In the genomic region with DNA sequence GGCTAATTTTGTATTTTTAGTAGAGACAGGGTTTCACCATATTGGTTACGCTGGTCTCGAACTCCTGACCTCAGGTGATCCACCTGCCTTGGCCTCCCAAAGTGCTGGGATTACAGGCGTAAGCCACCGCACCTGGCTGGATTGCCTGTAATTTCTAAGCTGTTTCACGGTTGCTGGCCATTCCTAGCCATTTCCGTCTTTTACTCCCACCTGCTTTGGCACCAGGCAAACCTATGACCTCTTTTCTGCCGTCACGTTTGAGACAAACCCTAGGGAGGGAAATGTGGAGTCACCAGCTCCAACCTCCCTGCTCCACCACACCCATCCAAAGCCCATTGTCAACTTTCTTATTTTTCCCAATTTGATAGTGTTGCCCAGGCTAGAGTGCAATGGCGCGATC, we compare ENCODE assay signal across 13 cellular contexts. TPM values are rescaled to one million over a fixed set of nuclear protein-coding genes. Genes with fewer than 3 reads are reported as not detected.
DNase-seq lines count a peak whose midpoint lies in the region; ATAC-seq and TF ChIP-seq lines count a peak whose summit lies in the region.
"Had no signal": no experiment of that assay in that cellular context is flagged by ENCODE, and none has a peak within 500 bp of the region (broad histone marks: within the 10 kb centered on the region; RNA-seq: fewer than 3 reads in every experiment).

No MANE protein-coding gene starts in this region.

- WGBS in heart right ventricle, 2 donors = 86 to 89% methylated on average over 10 of the region's 10 CpGs
- WGBS in lower leg skin, 2 donors = 81 to 85% methylated on average over 10 of the region's 10 CpGs

- H3K36me3 ChIP-seq in left ventricle myocardium inferior (no peaks in the 10 kb centered on the region), heart right ventricle (no peaks in the 10 kb centered on the region)

- intact Hi-C loops in left ventricle myocardium inferior (cut with micrococcal nuclease) (no loop called here), heart right ventricle (cut with DNase I) (no loop called here), lower leg skin (cut with DNase I; ENCODE audit: low total_unique reads) (no loop called here)

- peak overlapping the region; percentile 46 for H3K4me3 ChIP-seq in left ventricle myocardium inferior
- H3K4me3 ChIP-seq in heart right ventricle = peak overlapping the region in 2 of 10 donors; percentile 33 to 60
- peak overlapping the region; percentile 92 for H3K4me3 ChIP-seq in mononuclear cell (ENCODE audit: low read length)
- no peak overlapping the region for H3K4me3 ChIP-seq in lower leg skin (ENCODE audit: low read depth, poor library complexity, severe bottlenecking)

- peak overlapping the region; percentile 92 for H3K27ac ChIP-seq in left ventricle myocardium inferior (replicated peaks)
- peak overlapping the region in 2 of 10 donors; percentile 6 to 96 for H3K27ac ChIP-seq in heart right ventricle
- H3K27ac ChIP-seq: foreskin keratinocyte had no signal

- peaks cover 17% of the 10 kb centered on the region for H3K27me3 ChIP-seq in left ventricle myocardium inferior (ENCODE audit: low read depth)
- peaks cover 0 to 4% (median 0%) of the 10 kb centered on the region in 7 donors for H3K27me3 ChIP-seq in heart right ventricle
- H3K27me3 ChIP-seq in mononuclear cell (ENCODE audit: insufficient read depth, low read length) = no peaks in the 10 kb centered on the region
- H3K27me3 ChIP-seq: foreskin keratinocyte had no signal

- no peak for ATAC-seq in heart right ventricle
- no peak for ATAC-seq in activated T-cell treated with anti-CD3 and anti-CD28 coated beads, Interleukin-2, amount 50 U/mL, for 4 hours
- ATAC-seq: foreskin keratinocyte had no signal

- no peaks in the 10 kb centered on the region for H3K9me3 Mint-ChIP-seq in activated T-cell treated with anti-CD3 and anti-CD28 coated beads, Interleukin-2, amount 50 U/mL, for 4 hours
- H3K9me3 Mint-ChIP-seq in type B pancreatic cell = no peaks in the 10 kb centered on the region

- H3K27ac Mint-ChIP-seq in type B pancreatic cell = peak overlapping the region; percentile 79

- H3K4me3 Mint-ChIP-seq in activated T-cell treated with anti-CD3 and anti-CD28 coated beads, Interleukin-2, amount 50 U/mL, for 4 hours = peak overlapping the region; percentile 86
- H3K4me3 Mint-ChIP-seq in type B pancreatic cell = no peak overlapping the region

- TF ChIP-seq POLR2A in lower leg skin (IDR thresholded peaks at IDR 0.05) = no peak

- H3K9me3 ChIP-seq in left ventricle myocardium inferior (replicated peaks) (no peaks in the 10 kb centered on the region), heart right ventricle (no peaks in the 10 kb centered on the region), mononuclear cell (ENCODE audit: low read depth, low read length) (no peaks in the 10 kb centered on the region)
- H3K9me3 ChIP-seq: SK-N-SH had no signal

- peaks cover 83% of the 10 kb centered on the region for H3K4me1 Mint-ChIP-seq in activated T-cell treated with anti-CD3 and anti-CD28 coated beads, Interleukin-2, amount 50 U/mL, for 4 hours (ENCODE audit: low read depth)
- H3K4me1 Mint-ChIP-seq in type B pancreatic cell (ENCODE audit: unreplicated experiment) = peaks cover 7% of the 10 kb centered on the region

- DNase-seq in left ventricle myocardium inferior (no peak), heart right ventricle (no peak), type B pancreatic cell (ENCODE audit: extremely low spot score, unreplicated experiment) (no peak), lower leg skin (ENCODE audit: low spot score in 2 of 2) (no peak), DMS 273 treated with DMSO at 0.1 percent for 48 hours (lab: John Stamatoyannopoulos, UW) (no peak)
- no peak for DNase-seq in activated T-cell treated with anti-CD3 and anti-CD28 coated beads, Interleukin-2, amount 50 U/mL, for 4 hours
- DNase-seq in stimulated activated CD4-positive, alpha-beta T cell treated with anti-CD3 and anti-CD28 coated beads, Interleukin-2, amount 100 ng/mL, for 24 hours = no peak
- DNase-seq: dorsolateral prefrontal cortex, foreskin keratinocyte, NCI-H2029, SK-N-SH had no signal

- peaks cover 84% of the 10 kb centered on the region for H3K4me1 ChIP-seq in left ventricle myocardium inferior
- peaks cover 16 to 92% (median 44%) of the 10 kb centered on the region in 9 donors for H3K4me1 ChIP-seq in heart right ventricle
- H3K4me1 ChIP-seq in mononuclear cell (ENCODE audit: insufficient read depth, low read length) = peaks cover 97% of the 10 kb centered on the region
- H3K4me1 ChIP-seq: foreskin keratinocyte had no signal

- no peaks in the 10 kb centered on the region for H3K27me3 Mint-ChIP-seq in activated T-cell treated with anti-CD3 and anti-CD28 coated beads, Interleukin-2, amount 50 U/mL, for 4 hours (ENCODE audit: low read depth)
- H3K27me3 Mint-ChIP-seq in type B pancreatic cell = peaks cover 3% of the 10 kb centered on the region

- no peak for TF ChIP-seq CTCF in left ventricle myocardium inferior (IDR thresholded peaks at IDR 0.05; ENCODE audit: borderline replicate concordance)
- no peak for TF ChIP-seq CTCF in heart right ventricle (IDR thresholded peaks at IDR 0.05)
- TF ChIP-seq CTCF in type B pancreatic cell (conservative IDR thresholded peaks at IDR 0.05) = no peak
- no peak for TF ChIP-seq CTCF in lower leg skin (IDR thresholded peaks at IDR 0.05)

- H3K36me3 Mint-ChIP-seq in activated T-cell treated with anti-CD3 and anti-CD28 coated beads, Interleukin-2, amount 50 U/mL, for 4 hours (ENCODE audit: insufficient read depth) = peaks cover 8% of the 10 kb centered on the region
- H3K36me3 Mint-ChIP-seq in type B pancreatic cell = no peaks in the 10 kb centered on the region

RNA-seq across cellular contexts. Expression of a gene that starts 1.2 kb away (rescaled TPM):
- 1.0 TPM for total RNA-seq in left ventricle myocardium inferior
- total RNA-seq in heart right ventricle = 1 to 10 TPM in 2 of 10 donors, under 1 TPM in 8; 0.19 to 4.1 (median 0.82) TPM
- polyA plus RNA-seq in heart right ventricle = under 1 TPM; 0.35 to 0.88 TPM
- total RNA-seq in activated T-cell treated with anti-CD3 and anti-CD28 coated beads, Interleukin-2, amount 50 U/mL, for 4 hours = 10 to 100 TPM; 14.6 to 18.4 (median 16.8) TPM
- 98.0 TPM for total RNA-seq in mononuclear cell
- total RNA-seq in type B pancreatic cell (ENCODE audit: low replicate concordance) = 0.24 and 0.33 TPM in 2 replicates
- total RNA-seq in lower leg skin = 1 to 10 TPM in 3 of 4 donors, under 1 TPM in 1; 0.84 to 1.3 (median 1.1) TPM
- total RNA-seq: foreskin keratinocyte, G401 had no signal
- polyA plus RNA-seq: foreskin keratinocyte, SK-N-SH had no signal

RNA-seq across cellular contexts. Expression of a gene that starts 43.1 kb away (rescaled TPM):
- 2.0 TPM for total RNA-seq in left ventricle myocardium inferior
- 1 to 10 TPM; 1.5 to 6.4 (median 2.0) TPM for total RNA-seq in heart right ventricle
- polyA plus RNA-seq in heart right ventricle = 1 to 10 TPM; 2.7 to 3.2 TPM
- 10 to 100 TPM; 55.1 to 72.2 (median 58.3) TPM for total RNA-seq in activated T-cell treated with anti-CD3 and anti-CD28 coated beads, Interleukin-2, amount 50 U/mL, for 4 hours
- 31.2 TPM for total RNA-seq in mononuclear cell
- total RNA-seq in type B pancreatic cell (ENCODE audit: low replicate concordance) = 21.2 and 29.7 TPM in 2 replicates
- total RNA-seq in lower leg skin = 10 to 100 TPM; 39.3 to 45.7 (median 41.5) TPM
